In the genomic region with DNA sequence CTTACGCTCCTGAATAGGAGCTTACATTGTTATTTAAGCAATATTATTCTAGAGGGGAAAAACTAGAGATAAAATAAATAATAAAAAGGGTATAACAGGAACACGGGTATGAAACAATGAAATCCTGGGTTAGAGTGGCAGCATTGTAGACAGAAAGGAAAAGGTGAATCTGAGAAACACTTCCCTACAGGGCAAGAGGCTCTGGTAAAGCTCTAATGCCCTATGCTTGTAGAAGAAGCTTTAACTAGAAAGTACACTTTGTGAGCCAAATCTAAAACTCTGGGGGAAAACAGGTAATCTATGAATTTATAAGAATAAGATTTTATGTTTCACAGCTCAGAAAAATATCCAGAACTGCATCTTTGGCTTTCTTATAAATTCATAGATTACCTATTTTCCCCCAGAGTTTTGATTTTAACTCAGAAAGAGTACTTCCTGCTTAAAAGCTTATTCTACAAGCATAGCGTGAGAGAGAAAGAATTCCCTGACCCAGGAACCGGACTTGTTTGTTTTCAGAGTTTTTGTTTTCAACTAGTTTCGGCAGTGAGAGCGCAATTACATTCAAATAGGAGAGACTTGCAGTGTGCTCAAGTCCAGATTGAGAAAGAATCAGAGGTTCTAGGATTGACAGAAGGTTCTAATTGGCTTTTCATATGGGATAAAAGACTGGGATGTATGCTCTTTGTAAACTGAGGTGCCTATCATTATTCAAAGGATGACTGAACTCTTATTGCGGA, we compare ENCODE assay signal across 1 cellular context.
TF ChIP-seq lines count a peak whose summit lies in the region.

No MANE protein-coding gene starts in this region.

TF ChIP-seq in WTC11, 78 proteins besides CTCF, POLR2A, EP300 and RAD21 (continued from another document):
- TF ChIP-seq, protein P1, sequence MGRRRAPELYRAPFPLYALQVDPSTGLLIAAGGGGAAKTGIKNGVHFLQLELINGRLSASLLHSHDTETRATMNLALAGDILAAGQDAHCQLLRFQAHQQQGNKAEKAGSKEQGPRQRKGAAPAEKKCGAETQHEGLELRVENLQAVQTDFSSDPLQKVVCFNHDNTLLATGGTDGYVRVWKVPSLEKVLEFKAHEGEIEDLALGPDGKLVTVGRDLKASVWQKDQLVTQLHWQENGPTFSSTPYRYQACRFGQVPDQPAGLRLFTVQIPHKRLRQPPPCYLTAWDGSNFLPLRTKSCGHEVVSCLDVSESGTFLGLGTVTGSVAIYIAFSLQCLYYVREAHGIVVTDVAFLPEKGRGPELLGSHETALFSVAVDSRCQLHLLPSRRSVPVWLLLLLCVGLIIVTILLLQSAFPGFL (CRISPR knock-in tag; IDR thresholded peaks at IDR 0.05; ENCODE audit: borderline replicate concordance): no peak
- TF ChIP-seq, protein P2, sequence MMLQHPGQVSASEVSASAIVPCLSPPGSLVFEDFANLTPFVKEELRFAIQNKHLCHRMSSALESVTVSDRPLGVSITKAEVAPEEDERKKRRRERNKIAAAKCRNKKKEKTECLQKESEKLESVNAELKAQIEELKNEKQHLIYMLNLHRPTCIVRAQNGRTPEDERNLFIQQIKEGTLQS (CRISPR knock-in tag; conservative IDR thresholded peaks at IDR 0.05): no peak
- no peak for TF ChIP-seq ATF1 (CRISPR knock-in tag; IDR thresholded peaks at IDR 0.05)
- TF ChIP-seq TP53 (CRISPR knock-in tag; IDR thresholded peaks at IDR 0.05): no peak
